ENCODE assay signal across 7 cellular contexts in the genomic region with DNA sequence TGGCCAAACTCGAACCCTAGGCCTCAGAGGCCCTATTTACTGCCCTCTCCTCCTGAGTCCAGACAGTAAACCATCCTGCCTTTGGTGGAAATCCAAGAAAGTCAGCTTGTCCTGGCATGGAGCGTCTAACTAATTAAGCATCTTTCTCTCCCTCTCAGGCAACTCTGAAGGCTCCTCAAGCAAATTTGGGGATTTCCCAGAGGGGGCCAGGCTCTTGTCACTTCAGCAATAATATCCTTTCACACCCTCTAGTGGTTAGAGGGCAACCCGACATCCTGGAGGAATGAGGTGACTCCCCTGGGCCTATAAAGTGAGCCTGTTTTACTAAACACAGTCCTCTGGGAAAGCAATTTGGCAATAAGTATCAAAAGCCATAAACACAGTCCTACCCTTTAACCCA.
A peak's percentile ranks its signal among the peaks of the same experiment; 100 is the strongest.
DNase-seq lines count a peak whose midpoint lies in the region; ATAC-seq, FAIRE-seq and TF ChIP-seq lines count a peak whose summit lies in the region.

No MANE protein-coding gene starts in this region.

- peak; percentile 99 for ATAC-seq in WTC11

- no peak for TF ChIP-seq POLR2A in GM12892 (IDR thresholded peaks at IDR 0.05; ENCODE audit: low read depth, low read length)

- H3K4me3 Mint-ChIP-seq in WTC11 (no peak overlapping the region), progenitor cell of endocrine pancreas (ENCODE audit: low read depth) (no peak overlapping the region)

- H3K4me3 ChIP-seq in H7 (ENCODE audit: insufficient read depth, low read depth, low read length): no peak overlapping the region
- H3K4me3 ChIP-seq in LNCaP clone FGC (ENCODE audit: low read depth, low read length): no peak overlapping the region

- H3K4me1 Mint-ChIP-seq in WTC11: peaks cover 8% of the 10 kb centered on the region
- H3K4me1 Mint-ChIP-seq in progenitor cell of endocrine pancreas (ENCODE audit: low read depth): peaks cover 3% of the 10 kb centered on the region

- FAIRE-seq in GM12892 (lab: Jason Lieb, UNC): peak; percentile 73

- DNase-seq in GM12892 (ENCODE audit: insufficient read length): no peak
- DNase-seq in H7: peak; percentile 73
- peak; percentile 23 for DNase-seq in LNCaP clone FGC (ENCODE audit: low read depth)
- DNase-seq in WTC11 (ENCODE audit: low spot score): peak; percentile 63
- DNase-seq in dermis blood vessel endothelial cell: peak; percentile 59
- DNase-seq in progenitor cell of endocrine pancreas (ENCODE audit: low spot score, unreplicated experiment): no peak
- no peak for DNase-seq in NCI-H2107 (lab: John Stamatoyannopoulos, UW)

- H3K27me3 Mint-ChIP-seq in WTC11 (ENCODE audit: low read depth): peaks cover 4% of the 10 kb centered on the region
- H3K27me3 Mint-ChIP-seq in progenitor cell of endocrine pancreas: peaks cover 25% of the 10 kb centered on the region

- TF ChIP-seq CTCF in LNCaP clone FGC (IDR thresholded peaks at IDR 0.05; ENCODE audit: control insufficient read depth, extremely low read depth, insufficient read depth) (peak; percentile 63), WTC11 (IDR thresholded peaks at IDR 0.05) (peak; percentile 43; the same call in 1 of the 2 replicates), progenitor cell of endocrine pancreas (IDR thresholded peaks at IDR 0.05; ENCODE audit: unreplicated experiment) (peak; percentile 68)

- H3K36me3 Mint-ChIP-seq in WTC11 (no peaks in the 10 kb centered on the region), progenitor cell of endocrine pancreas (ENCODE audit: insufficient read depth) (no peaks in the 10 kb centered on the region)

- H3K9me3 Mint-ChIP-seq in WTC11 (peaks cover 9% of the 10 kb centered on the region), progenitor cell of endocrine pancreas (ENCODE audit: low read depth) (no peaks in the 10 kb centered on the region)

- H3K27ac Mint-ChIP-seq in WTC11: no peak overlapping the region
- H3K27ac Mint-ChIP-seq in progenitor cell of endocrine pancreas: no peak overlapping the region

- POLR2A ChIA-PET in WTC11 (lab: Charles Lee): no interaction called here

- CTCF ChIA-PET in WTC11 (lab: Charles Lee): interaction anchor here (0.7 to 3.2 kb wide), 5 partner anchors 24 to 154 kb away, joined by 4 to 20 read pairs (median 10); a partner anchor contains a TSS

- H3K27me3 ChIP-seq in H7 (ENCODE audit: control insufficient read depth, insufficient read depth, low read length): no peaks in the 10 kb centered on the region

- no peaks in the 10 kb centered on the region for H3K36me3 ChIP-seq in H7 (replicated peaks; ENCODE audit: control insufficient read depth, insufficient read depth, low read length)

TF ChIP-seq in WTC11, 78 proteins besides CTCF, POLR2A, EP300 and RAD21:
- TF ChIP-seq PRRX2 (CRISPR knock-in tag; IDR thresholded peaks at IDR 0.05) (no peak), TEAD1 (CRISPR knock-in tag; IDR thresholded peaks at IDR 0.05) (no peak), ZNF121 (CRISPR knock-in tag; IDR thresholded peaks at IDR 0.05) (no peak), IRF2 (CRISPR knock-in tag; IDR thresholded peaks at IDR 0.05; ENCODE audit: borderline replicate concordance, low read depth) (no peak), NR1H2 (CRISPR knock-in tag; IDR thresholded peaks at IDR 0.05) (no peak), NFATC4 (CRISPR knock-in tag; IDR thresholded peaks at IDR 0.05) (no peak), FOXK1 (CRISPR knock-in tag; IDR thresholded peaks at IDR 0.05) (no peak)
- TF ChIP-seq, protein P1, sequence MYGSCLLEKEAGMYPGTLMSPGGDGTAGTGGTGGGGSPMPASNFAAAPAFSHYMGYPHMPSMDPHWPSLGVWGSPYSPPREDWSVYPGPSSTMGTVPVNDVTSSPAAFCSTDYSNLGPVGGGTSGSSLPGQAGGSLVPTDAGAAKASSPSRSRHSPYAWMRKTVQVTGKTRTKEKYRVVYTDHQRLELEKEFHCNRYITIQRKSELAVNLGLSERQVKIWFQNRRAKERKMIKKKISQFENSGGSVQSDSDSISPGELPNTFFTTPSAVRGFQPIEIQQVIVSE (CRISPR knock-in tag; IDR thresholded peaks at IDR 0.05; ENCODE audit: borderline replicate concordance): no peak
- TF ChIP-seq, protein P2, sequence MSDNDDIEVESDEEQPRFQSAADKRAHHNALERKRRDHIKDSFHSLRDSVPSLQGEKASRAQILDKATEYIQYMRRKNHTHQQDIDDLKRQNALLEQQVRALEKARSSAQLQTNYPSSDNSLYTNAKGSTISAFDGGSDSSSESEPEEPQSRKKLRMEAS (CRISPR knock-in tag; IDR thresholded peaks at IDR 0.05): no peak
TF ChIP-seq in WTC11: peak in this region for 0.

Comparison
In these comparisons a context has a peak if more than half of its experiments do, and no peak if none do; other contexts are left out.
1. DNase-seq: peak in H7 (single experiment), LNCaP clone FGC (single experiment), WTC11 (single experiment) and dermis blood vessel endothelial cell (single experiment); none in GM12892 (single experiment), progenitor cell of endocrine pancreas (single experiment) and NCI-H2107 (single experiment).
2. Peak in every context shown above with its lines, with median percentiles within 50 percentile points of each other: CTCF ChIP-seq.